16 cellular contexts compared by ENCODE assay signal in the genomic region with DNA sequence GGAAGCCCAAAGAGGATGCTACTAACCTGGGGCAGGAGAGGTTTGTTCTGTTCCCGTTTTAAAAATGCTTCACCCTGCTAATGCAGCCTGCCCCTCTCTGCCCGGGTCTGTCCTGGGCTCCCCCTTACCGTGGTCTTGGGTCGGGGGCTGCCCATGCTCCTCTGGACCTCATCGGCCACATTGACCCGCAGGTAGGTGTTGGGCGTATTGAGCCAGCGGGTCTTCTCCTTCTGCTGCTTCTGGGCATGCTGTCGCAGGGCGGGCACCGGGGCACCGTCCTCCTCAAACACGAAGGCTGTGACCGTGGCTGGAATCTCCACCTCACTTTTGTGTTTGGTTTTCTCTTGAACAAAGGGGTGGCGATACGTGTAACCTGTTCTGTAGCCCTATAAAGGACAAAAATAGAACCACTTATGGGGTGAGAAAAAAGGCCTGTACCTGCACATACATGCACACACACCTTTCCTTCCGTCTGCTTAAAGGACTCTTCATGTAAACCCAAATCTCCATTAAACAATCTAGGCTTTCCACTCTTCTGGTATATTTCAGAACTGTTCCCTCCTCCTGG.
"Had no signal": no experiment of that assay in that cellular context is flagged by ENCODE, and none has a peak within 500 bp of the region (broad histone marks: within the 10 kb centered on the region; RNA-seq: fewer than 3 reads in every experiment).

No MANE protein-coding gene starts in this region.

- H3K36me3 ChIP-seq: ovary, suprapubic skin, transverse colon had no signal

- H3K27me3 ChIP-seq: dorsolateral prefrontal cortex, ovary, suprapubic skin, transverse colon had no signal

- H3K4me3 Mint-ChIP-seq: activated naive CD8-positive, alpha-beta T cell; memory B cell; naive thymus-derived CD8-positive, alpha-beta T cell; stimulated activated naive CD8-positive, alpha-beta T cell treated with anti-CD3 and anti-CD28 coated beads, Interleukin-15, amount 100 ng/mL, for 72 hours had no signal

- H3K27ac ChIP-seq: epithelial cell of prostate, ovary, suprapubic skin, transverse colon had no signal

- DNase-seq: activated CD4-positive, CD25-positive, alpha-beta regulatory T cell treated with anti-CD3 and anti-CD28 coated beads, Interleukin-2, amount 50 U/mL, for 72 hours; caudate nucleus; foreskin fibroblast; kidney; left ventricle myocardium superior; naive thymus-derived CD8-positive, alpha-beta T cell; ovary; stimulated activated CD4-positive, alpha-beta T cell treated with anti-CD3 and anti-CD28 coated beads, Interleukin-1b, Interleukin-23, amount 100 ng/mL, for 48 hours; stimulated activated naive CD8-positive, alpha-beta T cell treated with anti-CD3 and anti-CD28 coated beads, Interleukin-15, amount 100 ng/mL, for 72 hours; transverse colon had no signal

- H3K4me3 ChIP-seq: dorsolateral prefrontal cortex, ovary, suprapubic skin, transverse colon had no signal

- FAIRE-seq: kidney had no signal

- ATAC-seq: naive thymus-derived CD8-positive, alpha-beta T cell; sciatic nerve; stimulated activated naive CD8-positive, alpha-beta T cell treated with anti-CD3 and anti-CD28 coated beads, Interleukin-15, amount 100 ng/mL, for 72 hours had no signal

- H3K4me1 ChIP-seq: suprapubic skin, transverse colon had no signal

- H3K27me3 Mint-ChIP-seq: activated naive CD8-positive, alpha-beta T cell; memory B cell; naive thymus-derived CD8-positive, alpha-beta T cell; stimulated activated naive CD8-positive, alpha-beta T cell treated with anti-CD3 and anti-CD28 coated beads, Interleukin-15, amount 100 ng/mL, for 72 hours had no signal

- H3K4me1 Mint-ChIP-seq: memory B cell; stimulated activated naive CD8-positive, alpha-beta T cell treated with anti-CD3 and anti-CD28 coated beads, Interleukin-15, amount 100 ng/mL, for 72 hours had no signal

- H3K27ac Mint-ChIP-seq: activated naive CD8-positive, alpha-beta T cell; memory B cell; stimulated activated naive CD8-positive, alpha-beta T cell treated with anti-CD3 and anti-CD28 coated beads, Interleukin-15, amount 100 ng/mL, for 72 hours had no signal

- H3K9me3 Mint-ChIP-seq: memory B cell; naive thymus-derived CD8-positive, alpha-beta T cell; stimulated activated naive CD8-positive, alpha-beta T cell treated with anti-CD3 and anti-CD28 coated beads, Interleukin-15, amount 100 ng/mL, for 72 hours had no signal

- H3K9me3 ChIP-seq: ovary, suprapubic skin, transverse colon had no signal
